Comparison of ENCODE assay signal across 26 cellular contexts in genomic region chr1:84031928-84032327, GRCh38.
"Had no signal": no experiment of that assay in that cellular context is flagged by ENCODE, and none has a peak within 500 bp of the region (broad histone marks: within the 10 kb centered on the region; RNA-seq: fewer than 3 reads in every experiment).

No MANE protein-coding gene starts in this region.

- H3K9me3 ChIP-seq: neutrophil, right atrium auricular region, stomach, testis, thyroid gland, transverse colon, upper lobe of left lung, vagina had no signal

- H3K36me3 ChIP-seq: left ventricle myocardium inferior, neural progenitor cell, neutrophil, right atrium auricular region, stomach, thyroid gland, transverse colon, upper lobe of left lung, vagina had no signal

- DNase-seq: islet precursor cell; left ventricle myocardium inferior; naive B cell; natural killer cell; nephron progenitor cell; occipital lobe; stimulated activated CD4-positive, alpha-beta T cell treated with anti-CD3 and anti-CD28 coated beads, Interleukin-12 subunit alpha, Interleukin-12 subunit beta, amount 100 ng/mL, for 4 hours; stimulated activated CD4-positive, alpha-beta T cell treated with anti-CD3 and anti-CD28 coated beads, Interleukin-15, amount 100 ng/mL, for 24 hours; stimulated activated CD4-positive, alpha-beta T cell treated with anti-CD3 and anti-CD28 coated beads, Interleukin-2, amount 100 ng/mL, for 24 hours; stimulated activated CD4-positive, alpha-beta T cell treated with anti-CD3 and anti-CD28 coated beads, Interleukin-4, amount 100 ng/mL, for 1 hour; stimulated activated naive B cell treated with anti-CD40 and anti-IgM and Interleukin-4, amounts not matched to agents 10 μg/mL and 1 μg/mL and 100 μg/mL, for 72 hours; stimulated activated naive CD8-positive, alpha-beta T cell treated with anti-CD3 and anti-CD28 coated beads, Interleukin-15, Interleukin-2, amounts not matched to agents 100 U/mL and 50 U/mL, for 24 hours; stomach; testis; thyroid gland; transverse colon; upper lobe of left lung had no signal

- H3K27me3 ChIP-seq: hepatocyte, neural progenitor cell, neutrophil, right atrium auricular region, stomach, testis, thyroid gland, transverse colon, upper lobe of left lung, vagina had no signal

- H3K4me3 ChIP-seq: hepatocyte, left ventricle myocardium inferior, lung, neural progenitor cell, right atrium auricular region, skin epidermis, stomach, testis, thyroid gland, transverse colon, upper lobe of left lung, vagina had no signal

- H3K27ac ChIP-seq: hepatocyte, left ventricle myocardium inferior, neural progenitor cell, neutrophil, parathyroid adenoma, right atrium auricular region, skin epidermis, stomach, testis, thyroid gland, transverse colon, upper lobe of left lung, vagina had no signal

- ATAC-seq: natural killer cell; sciatic nerve; stimulated activated naive B cell treated with anti-CD40 and anti-IgM and Interleukin-4, amounts not matched to agents 10 μg/mL and 1 μg/mL and 100 μg/mL, for 72 hours; stimulated activated naive CD8-positive, alpha-beta T cell treated with anti-CD3 and anti-CD28 coated beads, Interleukin-15, Interleukin-2, amounts not matched to agents 100 U/mL and 50 U/mL, for 24 hours had no signal

- H3K4me1 ChIP-seq: left ventricle myocardium inferior, parathyroid adenoma, right atrium auricular region, stomach, testis, thyroid gland, upper lobe of left lung, vagina had no signal

- H2AFZ ChIP-seq: hepatocyte, neural progenitor cell, parathyroid adenoma had no signal

- H3K79me2 ChIP-seq: hepatocyte, parathyroid adenoma had no signal

- H3K9ac ChIP-seq: neural progenitor cell, parathyroid adenoma had no signal

- H3K4me2 ChIP-seq: hepatocyte, neural progenitor cell had no signal
